In the genomic region with DNA sequence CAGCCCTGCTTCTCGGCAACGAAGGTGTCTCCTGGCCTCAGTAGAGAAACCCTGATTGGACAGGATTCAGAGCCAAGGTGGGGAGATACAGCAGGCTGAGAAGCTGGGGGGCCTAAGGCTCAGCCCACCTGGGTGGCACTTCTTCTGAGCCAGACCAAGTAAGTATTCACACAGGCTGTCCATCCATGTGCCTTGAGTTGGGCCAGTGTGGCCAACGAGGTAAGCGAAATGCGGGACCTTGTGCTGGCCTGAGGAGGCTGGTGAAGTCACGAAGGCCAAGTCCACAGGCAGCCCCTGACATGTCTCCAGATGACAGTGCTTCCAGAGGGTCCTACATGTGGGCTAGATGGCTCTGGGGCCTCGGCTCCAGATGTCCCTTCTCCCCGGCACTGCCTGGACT, we compare ENCODE assay signal across 14 cellular contexts.
"Had no signal": no experiment of that assay in that cellular context is flagged by ENCODE, and none has a peak within 500 bp of the region (broad histone marks: within the 10 kb centered on the region; RNA-seq: fewer than 3 reads in every experiment).

No MANE protein-coding gene starts in this region.

- H3K9me3 Mint-ChIP-seq: neural progenitor cell, type B pancreatic cell had no signal

- H3K27ac ChIP-seq: coronary artery, left lung, neural progenitor cell, WERI-Rb-1 had no signal

- H3K9me3 ChIP-seq: left lung had no signal

- ATAC-seq: left lung, SK-N-SH treated with all-trans-retinoic acid at 6 μM for 48 hours had no signal

- H3K27ac Mint-ChIP-seq: neural progenitor cell, type B pancreatic cell had no signal

- H3K4me3 ChIP-seq: coronary artery, left lung, neural progenitor cell had no signal

- H3K4me3 Mint-ChIP-seq: type B pancreatic cell had no signal

- DNase-seq: activated CD4-positive, alpha-beta T cell treated with anti-CD3 and anti-CD28 coated beads, Interleukin-2, amount 50 U/mL, for 48 hours; activated CD8-positive, alpha-beta memory T cell treated with anti-CD3 and anti-CD28 coated beads, Interleukin-2, amount 50 U/mL, for 4 hours; caudate nucleus; effector CD4-positive, alpha-beta T cell; foreskin fibroblast; hippocampal formation; mesenchymal stem cell; stimulated activated naive CD4-positive, alpha-beta T cell; WERI-Rb-1 had no signal

- H3K27me3 ChIP-seq: left lung, neural progenitor cell had no signal

- H3K27me3 Mint-ChIP-seq: type B pancreatic cell had no signal

- H3K36me3 ChIP-seq: neural progenitor cell, WERI-Rb-1 had no signal
